8 cellular contexts compared by ENCODE assay signal in genomic region chr1:167935252-167936067, GRCh38. TPM values are rescaled to one million over a fixed set of nuclear protein-coding genes. Genes with fewer than 3 reads are reported as not detected.
DNase-seq lines count a peak whose midpoint lies in the region; TF ChIP-seq lines count a peak whose summit lies in the region.

No MANE protein-coding gene starts in this region.

- no peak overlapping the region for H2BK15ac ChIP-seq in H9 (ENCODE audit: low read depth, low read length)

- no peaks in the 10 kb centered on the region for H3K36me3 ChIP-seq in SU-DHL-6 (ENCODE audit: low read length)

- H3K4me1 Mint-ChIP-seq in H9: peaks cover 19 to 22% of the 10 kb centered on the region in 2 experiments

- no peak overlapping the region for H4K91ac ChIP-seq in H9 (ENCODE audit: insufficient read length, low read depth, low read length)

- peak overlapping the region; percentile 67; the same call in 1 of the 2 replicates for H3K14ac ChIP-seq in H9 (ENCODE audit: insufficient read depth, low read length)

- no peak overlapping the region for H2BK120ac ChIP-seq in H9 (ENCODE audit: low read depth, low read length, poor library complexity, severe bottlenecking)

- H4K8ac ChIP-seq in H9 (replicated peaks; ENCODE audit: insufficient read length, low read depth, low read length): no peak overlapping the region

- no peak overlapping the region for H2BK5ac ChIP-seq in H9 (ENCODE audit: insufficient read length, low read length)

- H2BK20ac ChIP-seq in H9 (ENCODE audit: low read depth, low read length, poor library complexity, severe bottlenecking): no peak overlapping the region

- no peaks in the 10 kb centered on the region for H3K79me1 ChIP-seq in H9 (ENCODE audit: insufficient read depth, low read depth, low read length, poor library complexity, severe bottlenecking)

- DNase-seq in NCI-H1105 treated with DMSO at 0.1 percent for 48 hours (lab: John Stamatoyannopoulos, UW): peak; percentile 60
- DNase-seq in NCI-H1105 (lab: John Stamatoyannopoulos, UW): no peak
- no peak for DNase-seq in H9
- no peak for DNase-seq in LNCaP clone FGC (ENCODE audit: low read depth)
- peak; percentile 20 for DNase-seq in brain pericyte (ENCODE audit: low read depth, low spot score)
- DNase-seq in islet precursor cell: peak; percentile 73
- peak; percentile 53 for DNase-seq in stimulated activated CD4-positive, alpha-beta T cell treated with anti-CD3 and anti-CD28 coated beads, Interleukin-15, amount 100 ng/mL, for 24 hours

- no peaks in the 10 kb centered on the region for H3K9me2 ChIP-seq in SU-DHL-6 (replicated peaks; ENCODE audit: insufficient read depth, low read length)

- H3K9me3 ChIP-seq in H9 (ENCODE audit: control insufficient read depth, low read depth, low read length): no peaks in the 10 kb centered on the region
- H3K9me3 ChIP-seq in SU-DHL-6 (ENCODE audit: insufficient read depth, low read length): no peaks in the 10 kb centered on the region

- WGBS in H9 (ENCODE audit: extremely low coverage, insufficient read length, low lambda C conversion rate): no CpG with 5 or more reads among the region's 45 CpGs

- H3K23ac ChIP-seq in H9 (ENCODE audit: insufficient read length, low read depth, low read length): no peak overlapping the region

- no peaks in the 10 kb centered on the region for H3F3A ChIP-seq in SU-DHL-6 (ENCODE audit: insufficient read depth)

- no peak overlapping the region for H4K5ac ChIP-seq in H9 (ENCODE audit: insufficient read length, low read depth, low read length)

- H3K9me3 Mint-ChIP-seq in H9: peaks cover 0 to 3% of the 10 kb centered on the region in 2 experiments; a peak in 1 of 5 replicates

- H3K27me3 ChIP-seq in H9 (ENCODE audit: insufficient read depth, low read length) (no peaks in the 10 kb centered on the region), SU-DHL-6 (ENCODE audit: low read length) (no peaks in the 10 kb centered on the region)

- no peaks in the 10 kb centered on the region for H3K27me3 Mint-ChIP-seq in H9 (ENCODE audit: low read depth)

- peak overlapping the region; percentile 88 for H3K18ac ChIP-seq in H9 (ENCODE audit: insufficient read length, low read depth, low read length)

- H3K27ac Mint-ChIP-seq in H9: peak overlapping the region; percentile 36 to 87 (median 44); a peak in 6 of 7 replicates

- H3K79me2 ChIP-seq in H9 (ENCODE audit: insufficient read depth, low read length) (peaks cover 5% of the 10 kb centered on the region; the same call in 1 of the 2 replicates), SU-DHL-6 (ENCODE audit: insufficient read depth, low read length) (peaks cover 57% of the 10 kb centered on the region)

- 0 out of 2 replicates have a peak, but pooled peaks cover 3% of the 10 kb centered on the region for H3K4me1 ChIP-seq in H9 (ENCODE audit: insufficient read depth, low read length)

- H3K4me3 Mint-ChIP-seq in H9: peak overlapping the region; percentile 88 to 97

- H3T11ph ChIP-seq in H9 (ENCODE audit: low read length): no peak overlapping the region

- no peak overlapping the region for H3K4ac ChIP-seq in H9 (ENCODE audit: low read depth, low read length)

- no peak; the same call in 2 of the 3 replicates for TF ChIP-seq CTCF in H9 (conservative IDR thresholded peaks at IDR 0.05)
- 0 out of 2 replicates have a peak, but pooled peaks have one; percentile 11 for TF ChIP-seq CTCF in LNCaP clone FGC (IDR thresholded peaks at IDR 0.05; ENCODE audit: control insufficient read depth, extremely low read depth, insufficient read depth)
- no peak for TF ChIP-seq CTCF in SU-DHL-6 (IDR thresholded peaks at IDR 0.05; ENCODE audit: insufficient read depth, low read length, poor library complexity, severe bottlenecking)

- no peaks in the 10 kb centered on the region; a peak in 1 of 7 replicates for H3K36me3 Mint-ChIP-seq in H9 (ENCODE audit: insufficient read depth in 1 of 3, low read depth in 3 of 3)

- H3K56ac ChIP-seq in H9 (ENCODE audit: insufficient read length, low read depth, low read length): no peak overlapping the region

- no peak overlapping the region for H2AK5ac ChIP-seq in H9 (ENCODE audit: insufficient read length, low read length)

- H3K4me2 ChIP-seq in H9 (ENCODE audit: insufficient read depth, insufficient read length, low read length): peak overlapping the region; percentile 87
- peak overlapping the region; percentile 87 for H3K4me2 ChIP-seq in SU-DHL-6 (ENCODE audit: low read depth, low read length, poor library complexity, severe bottlenecking)

- H3K27ac ChIP-seq in H9 (ENCODE audit: insufficient read length, low read depth, low read length) (peak overlapping the region; percentile 0), SU-DHL-6 (ENCODE audit: low read depth, low read length) (peak overlapping the region; percentile 41)

- no peak overlapping the region for H2BK12ac ChIP-seq in H9 (ENCODE audit: insufficient read length, low read depth, low read length)

- H4K20me1 ChIP-seq in H9 (ENCODE audit: control insufficient read depth, insufficient read depth, insufficient read length) (no peaks in the 10 kb centered on the region), SU-DHL-6 (ENCODE audit: low read depth, low read length) (peaks cover 9% of the 10 kb centered on the region; the same call in 1 of the 2 replicates)

- H2AFZ ChIP-seq in H9 (ENCODE audit: low read length) (peak overlapping the region; percentile 69), SU-DHL-6 (ENCODE audit: low read depth, low read length, severe bottlenecking) (peak overlapping the region; percentile 91)

- H3K9ac ChIP-seq in H9 (ENCODE audit: extremely low read depth, insufficient read length, low read length) (peak overlapping the region; percentile 75), SU-DHL-6 (ENCODE audit: low read length) (peak overlapping the region; percentile 78)

- H3K23me2 ChIP-seq in H9 (ENCODE audit: insufficient read length, low read depth, low read length, poor library complexity, severe bottlenecking): peaks cover 11% of the 10 kb centered on the region

- H3K4me3 ChIP-seq in LNCaP clone FGC (ENCODE audit: low read depth, low read length) (peak overlapping the region; percentile 90), SU-DHL-6 (ENCODE audit: insufficient read depth, low read length, poor library complexity, severe bottlenecking) (peak overlapping the region; percentile 65)

RNA-seq across cellular contexts. Expression of gene DCAF6, which starts 1.0 kb away (rescaled TPM):
- total RNA-seq in H9 (2021): 15.8 and 16.0 TPM in 2 replicates

RNA-seq across cellular contexts. Expression of gene MPC2, which starts 1.4 kb away (rescaled TPM):
- 32.9 and 33.8 TPM in 2 replicates for total RNA-seq in H9 (2021)

RNA-seq across cellular contexts. Expression of gene ADCY10, which starts 21.5 kb away (rescaled TPM):
- total RNA-seq in H9 (2021): 0.20 TPM in 1 of 2 replicates, not detected in the other

Comparison
In these comparisons a context has a peak if more than half of its experiments do, and no peak if none do; other contexts are left out.
1. DNase-seq: peak in NCI-H1105 treated with DMSO at 0.1 percent for 48 hours (single experiment), brain pericyte (single experiment), islet precursor cell (single experiment) and stimulated activated CD4-positive, alpha-beta T cell treated with anti-CD3 and anti-CD28 coated beads, Interleukin-15, amount 100 ng/mL, for 24 hours (single experiment); none in NCI-H1105 (single experiment), H9 (single experiment) and LNCaP clone FGC (single experiment).